1 cellular context compared by ENCODE assay signal in genomic region chr6:134451529-134451928, GRCh38.
TF ChIP-seq lines count a peak whose summit lies in the region.

No MANE protein-coding gene starts in this region.

TF ChIP-seq in HCT116, 20 proteins besides CTCF, POLR2A, EP300 and RAD21 (continued from another document):
- TF ChIP-seq REST (IDR thresholded peaks at IDR 0.05; ENCODE audit: low read depth) = no peak
- no peak for TF ChIP-seq FOSL1 (IDR thresholded peaks at IDR 0.05; ENCODE audit: low read depth)
- no peak for TF ChIP-seq EZH2 (IDR thresholded peaks at IDR 0.05)
- no peak for TF ChIP-seq CEBPB (IDR thresholded peaks at IDR 0.05; ENCODE audit: low read depth)
- TF ChIP-seq JUND (IDR thresholded peaks at IDR 0.05) = no peak
- TF ChIP-seq SP1 (IDR thresholded peaks at IDR 0.05; ENCODE audit: low read depth) = no peak
- TF ChIP-seq MAX (IDR thresholded peaks at IDR 0.05) = no peak
- TF ChIP-seq ATF3 (IDR thresholded peaks at IDR 0.05) = no peak
- no peak for TF ChIP-seq EGR1 (IDR thresholded peaks at IDR 0.05; ENCODE audit: low read depth)
- TF ChIP-seq EZH2phosphoT487 (IDR thresholded peaks at IDR 0.05; ENCODE audit: borderline replicate concordance) = no peak
- TF ChIP-seq YY1 (IDR thresholded peaks at IDR 0.05; ENCODE audit: extremely low read depth, insufficient replicate concordance, low read depth, low read length) = no peak
- TF ChIP-seq SRF (IDR thresholded peaks at IDR 0.05; ENCODE audit: low read depth) = no peak
- no peak for TF ChIP-seq CBX3 (IDR thresholded peaks at IDR 0.05; ENCODE audit: low read depth)
- TF ChIP-seq ELF1 (IDR thresholded peaks at IDR 0.05; ENCODE audit: borderline replicate concordance, low read depth) = no peak
- no peak for TF ChIP-seq ZNF274 (IDR thresholded peaks at IDR 0.05; ENCODE audit: low read depth, low read length)
- TF ChIP-seq SIN3A (IDR thresholded peaks at IDR 0.05; ENCODE audit: low read depth) = no peak
- no peak for TF ChIP-seq TCF7L2 (IDR thresholded peaks at IDR 0.05; ENCODE audit: borderline replicate concordance, extremely low read depth, insufficient read depth, insufficient read length)
- TF ChIP-seq POLR2AphosphoS5 (IDR thresholded peaks at IDR 0.05; ENCODE audit: low read depth, low read length) = no peak
